In the genomic region with DNA sequence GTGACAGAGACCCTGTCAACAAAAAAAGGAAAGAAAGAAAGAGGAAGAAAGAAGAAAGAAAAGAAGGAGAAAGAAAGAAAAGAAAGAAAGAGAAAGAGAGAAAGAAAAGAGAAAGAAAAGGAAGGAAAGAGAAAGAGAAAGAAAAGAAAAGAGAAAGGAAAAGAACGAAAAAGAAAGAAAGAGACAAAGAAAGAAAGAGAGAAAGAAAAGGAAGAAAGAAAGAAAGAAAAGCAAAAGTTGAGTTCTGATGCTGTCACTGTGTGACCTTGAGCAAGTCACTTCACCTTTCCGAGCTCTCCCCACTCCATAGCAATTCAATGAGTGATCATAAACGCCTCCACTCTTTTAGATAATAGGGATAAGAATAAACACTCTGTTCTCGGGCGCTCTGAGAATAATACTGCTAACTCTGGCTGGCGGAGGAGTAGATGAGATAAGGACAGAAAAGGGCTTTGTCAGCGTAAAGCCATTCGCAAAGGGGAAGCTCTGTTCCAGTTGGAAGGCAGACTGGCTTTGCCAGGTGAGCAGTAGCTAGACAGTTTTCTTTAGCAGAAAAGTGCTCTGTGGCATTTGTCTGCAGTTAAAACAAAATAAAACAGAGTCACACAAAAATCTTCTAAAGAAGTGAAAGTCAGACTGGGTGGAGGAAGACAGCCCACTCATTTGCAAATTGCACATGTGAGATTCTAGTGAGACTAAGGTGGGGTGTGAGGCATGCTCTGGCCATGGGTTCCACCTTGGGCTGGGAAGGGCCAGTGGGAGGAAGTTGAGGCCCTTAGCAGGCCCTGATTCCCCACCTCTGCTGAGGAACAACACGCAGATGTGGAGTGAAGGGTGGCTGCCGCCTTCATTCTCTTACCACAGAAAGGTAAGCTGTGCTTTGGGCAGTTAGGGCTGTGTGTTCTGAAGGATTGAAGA, we compare ENCODE assay signal across 8 cellular contexts. TPM values are rescaled to one million over a fixed set of nuclear protein-coding genes. Genes with fewer than 3 reads are reported as not detected.
DNase-seq lines count a peak whose midpoint lies in the region; ATAC-seq, FAIRE-seq and TF ChIP-seq lines count a peak whose summit lies in the region.

No MANE protein-coding gene starts in this region.

- intact Hi-C loops in activated T-helper 1 cell treated with anti-CD3 and anti-CD28 coated beads, Interleukin-12 subunit alpha, Interleukin-12 subunit beta, Interleukin-2, Interleukin-4 antibody, amounts not matched to agents 30 ng/mL and 10 ng/mL and 1 ng/mL, durations not matched to agents 14 hours and 24 hours and 36 hours (cut with micrococcal nuclease), result no loop called here
- intact Hi-C loops in left lung (cut with DNase I), result no loop called here

- no peaks in the 10 kb centered on the region for H3K9me3 ChIP-seq in left lung
- no peaks in the 10 kb centered on the region for H3K9me3 ChIP-seq in effector memory CD4-positive, alpha-beta T cell (ENCODE audit: control insufficient read depth, low read length)

- no peaks in the 10 kb centered on the region for H3K36me3 Mint-ChIP-seq in activated T-helper 1 cell treated with anti-CD3 and anti-CD28 coated beads, Interleukin-12 subunit alpha, Interleukin-12 subunit beta, Interleukin-2, Interleukin-4 antibody, amounts not matched to agents 30 ng/mL and 10 ng/mL and 1 ng/mL, durations not matched to agents 14 hours and 24 hours and 36 hours (ENCODE audit: low read depth)

- H3K4me1 Mint-ChIP-seq in activated T-helper 1 cell treated with anti-CD3 and anti-CD28 coated beads, Interleukin-12 subunit alpha, Interleukin-12 subunit beta, Interleukin-2, Interleukin-4 antibody, amounts not matched to agents 30 ng/mL and 10 ng/mL and 1 ng/mL, durations not matched to agents 14 hours and 24 hours and 36 hours (ENCODE audit: low read depth), result peaks cover 22% of the 10 kb centered on the region

- no peaks in the 10 kb centered on the region for H3K36me3 ChIP-seq in left lung
- H3K36me3 ChIP-seq in effector memory CD4-positive, alpha-beta T cell (ENCODE audit: control insufficient read depth, insufficient read depth, low read length), result no peaks in the 10 kb centered on the region

- no peak for TF ChIP-seq CTCF in left lung (IDR thresholded peaks at IDR 0.05)

- peaks cover 2% of the 10 kb centered on the region for H3K27me3 Mint-ChIP-seq in activated T-helper 1 cell treated with anti-CD3 and anti-CD28 coated beads, Interleukin-12 subunit alpha, Interleukin-12 subunit beta, Interleukin-2, Interleukin-4 antibody, amounts not matched to agents 30 ng/mL and 10 ng/mL and 1 ng/mL, durations not matched to agents 14 hours and 24 hours and 36 hours (ENCODE audit: insufficient read depth)

- DNase-seq in GM12891 (ENCODE audit: insufficient read length, low spot score) (peak; percentile 32), left lung (no peak)
- no peak for DNase-seq in activated T-helper 1 cell treated with anti-CD3 and anti-CD28 coated beads, Interleukin-12 subunit alpha, Interleukin-12 subunit beta, Interleukin-2, Interleukin-4 antibody, amounts not matched to agents 30 ng/mL and 10 ng/mL and 1 ng/mL, durations not matched to agents 14 hours and 24 hours and 36 hours (ENCODE audit: low spot score)
- DNase-seq in stimulated activated CD4-positive, alpha-beta T cell treated with anti-CD3 and anti-CD28 coated beads, Interleukin-4, amount 100 ng/mL, for 4 hours, result no peak
- no peak for DNase-seq in effector memory CD4-positive, alpha-beta T cell
- no peak for DNase-seq in effector CD4-positive, alpha-beta T cell

- H3K27ac Mint-ChIP-seq in activated T-helper 1 cell treated with anti-CD3 and anti-CD28 coated beads, Interleukin-12 subunit alpha, Interleukin-12 subunit beta, Interleukin-2, Interleukin-4 antibody, amounts not matched to agents 30 ng/mL and 10 ng/mL and 1 ng/mL, durations not matched to agents 14 hours and 24 hours and 36 hours, result peak overlapping the region; percentile 5

- ATAC-seq in HG02885 (IDR thresholded peaks at IDR 0.05; ENCODE audit: poor library complexity, unreplicated experiment) (peak; percentile 87), left lung (peak; percentile 70), HG03280 (IDR thresholded peaks at IDR 0.05; ENCODE audit: unreplicated experiment) (no peak)

- H3K27me3 ChIP-seq in left lung, result no peaks in the 10 kb centered on the region
- H3K27me3 ChIP-seq in effector memory CD4-positive, alpha-beta T cell (replicated peaks; ENCODE audit: control insufficient read depth, insufficient read depth, low read length, poor library complexity, severe bottlenecking), result no peaks in the 10 kb centered on the region

- H3K4me3 ChIP-seq in left lung, result no peak overlapping the region
- no peak overlapping the region for H3K4me3 ChIP-seq in effector memory CD4-positive, alpha-beta T cell (ENCODE audit: insufficient read depth, low read depth, low read length, poor library complexity, severe bottlenecking)

- TF ChIP-seq POLR2A in GM12891 (IDR thresholded peaks at IDR 0.05; ENCODE audit: low read depth, low read length), result no peak

- peak overlapping the region; percentile 52 for H3K4me3 Mint-ChIP-seq in activated T-helper 1 cell treated with anti-CD3 and anti-CD28 coated beads, Interleukin-12 subunit alpha, Interleukin-12 subunit beta, Interleukin-2, Interleukin-4 antibody, amounts not matched to agents 30 ng/mL and 10 ng/mL and 1 ng/mL, durations not matched to agents 14 hours and 24 hours and 36 hours

- no peaks in the 10 kb centered on the region for H3K9me3 Mint-ChIP-seq in activated T-helper 1 cell treated with anti-CD3 and anti-CD28 coated beads, Interleukin-12 subunit alpha, Interleukin-12 subunit beta, Interleukin-2, Interleukin-4 antibody, amounts not matched to agents 30 ng/mL and 10 ng/mL and 1 ng/mL, durations not matched to agents 14 hours and 24 hours and 36 hours

- no peak overlapping the region for H3K27ac ChIP-seq in left lung
- no peak overlapping the region for H3K27ac ChIP-seq in effector memory CD4-positive, alpha-beta T cell (ENCODE audit: insufficient read depth, low read length, poor library complexity, severe bottlenecking)

- FAIRE-seq in GM12891 (lab: Jason Lieb, UNC), result peak; percentile 85

- H3K4me1 ChIP-seq in left lung, result peaks cover 0 to 7% of the 10 kb centered on the region in 2 donors
- no peaks in the 10 kb centered on the region for H3K4me1 ChIP-seq in effector memory CD4-positive, alpha-beta T cell (ENCODE audit: control insufficient read depth, insufficient read depth, low read length, poor library complexity, severe bottlenecking)

TF ChIP-seq in GM12891, 5 proteins besides CTCF, POLR2A, EP300 and RAD21:
- TF ChIP-seq TAF1 (IDR thresholded peaks at IDR 0.05; ENCODE audit: low read depth, low read length) (no peak), SPI1 (IDR thresholded peaks at IDR 0.05; ENCODE audit: low read depth, low read length) (peak; percentile 44)

RNA-seq across cellular contexts. Expression of a gene that starts 9.6 kb away (rescaled TPM):
- 23.1 TPM for polyA plus RNA-seq in GM12891 (2012; ENCODE audit: low read depth, missing spikeins)
- total RNA-seq in activated T-helper 1 cell treated with anti-CD3 and anti-CD28 coated beads, Interleukin-12 subunit alpha, Interleukin-12 subunit beta, Interleukin-2, Interleukin-4 antibody, amounts not matched to agents 30 ng/mL and 10 ng/mL and 1 ng/mL, durations not matched to agents 14 hours and 24 hours and 36 hours, result 22.3 and 24.1 TPM in 2 replicates
- total RNA-seq in left lung, result 100 to 1,000 TPM in 1 of 2 donors, 10 to 100 TPM in 1; 80.1 to 126 TPM
